Comparison of ENCODE assay signal across 8 cellular contexts in the genomic region with DNA sequence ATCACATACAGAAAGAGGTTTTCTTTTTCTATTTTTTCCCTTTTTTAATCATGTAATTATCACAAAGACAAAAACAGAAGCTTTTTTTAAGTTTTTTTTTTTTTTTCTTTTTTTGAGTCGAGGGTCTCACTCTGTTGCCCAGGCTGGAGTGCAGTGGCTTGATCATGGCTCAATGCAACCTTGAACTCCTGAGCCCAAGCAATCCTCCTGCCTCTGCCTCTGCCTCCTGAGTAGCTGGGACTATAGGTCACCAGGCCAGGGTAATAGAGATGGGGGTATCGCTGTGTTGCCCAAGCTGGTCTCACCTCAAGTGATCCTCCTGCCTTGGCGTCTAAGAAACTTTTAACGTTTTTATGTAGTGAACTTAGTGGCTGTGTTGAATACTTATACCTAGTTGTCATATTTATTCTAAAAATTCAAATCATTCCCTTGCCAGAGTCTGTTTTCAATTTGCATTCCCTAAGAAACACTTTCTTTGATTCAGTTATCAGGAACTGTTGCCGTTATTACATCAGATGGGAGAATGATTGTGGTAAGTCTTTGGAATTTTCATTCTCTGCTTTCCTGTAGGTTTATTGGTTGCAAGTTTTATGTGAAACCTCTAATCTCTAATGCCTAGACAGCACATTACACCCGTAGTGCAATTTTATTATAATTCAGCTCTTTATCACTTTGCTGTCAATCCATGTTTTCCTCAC. TPM values are rescaled to one million over a fixed set of nuclear protein-coding genes. Genes with fewer than 3 reads are reported as not detected.
DNase-seq lines count a peak whose midpoint lies in the region; ATAC-seq, FAIRE-seq and TF ChIP-seq lines count a peak whose summit lies in the region.

No MANE protein-coding gene starts in this region.

- H3K36me3 Mint-ChIP-seq in endothelial cell (ENCODE audit: low read depth, unreplicated experiment), result peaks cover 11% of the 10 kb centered on the region

- no peaks in the 10 kb centered on the region for H3K9me3 ChIP-seq in PC-3 (ENCODE audit: low read length)
- no peaks in the 10 kb centered on the region for H3K9me3 ChIP-seq in psoas muscle

- no peaks in the 10 kb centered on the region for H3K9me3 Mint-ChIP-seq in endothelial cell (ENCODE audit: unreplicated experiment)

- H3K27me3 ChIP-seq in GM06990 (replicated peaks; ENCODE audit: control insufficient read depth, insufficient read depth, low read length), result no peaks in the 10 kb centered on the region
- H3K27me3 ChIP-seq in PC-3 (ENCODE audit: low read length), result no peaks in the 10 kb centered on the region
- no peaks in the 10 kb centered on the region for H3K27me3 ChIP-seq in psoas muscle (ENCODE audit: insufficient read depth in 3 of 3, low read length in 2 of 3)

- peak overlapping the region; percentile 97 for H3K4me2 ChIP-seq in PC-3 (ENCODE audit: low read length)

- no peak overlapping the region for H3K27ac Mint-ChIP-seq in endothelial cell (ENCODE audit: unreplicated experiment)

- no peaks in the 10 kb centered on the region for H3F3A ChIP-seq in PC-3 (ENCODE audit: low read length, unreplicated experiment)

- H3K9ac ChIP-seq in PC-3 (ENCODE audit: low read length), result peak overlapping the region; percentile 99

- peaks cover 49% of the 10 kb centered on the region for H3K79me2 ChIP-seq in PC-3 (ENCODE audit: low read length)

- DNase-seq in GM06990 (ENCODE audit: extremely low read depth, insufficient read length) (no peak), PC-3 (no peak), endothelial cell (ENCODE audit: low spot score) (no peak), psoas muscle (no peak), D721Med (ENCODE audit: insufficient read length, low spot score) (no peak), NCI-H1048 (lab: John Stamatoyannopoulos, UW) (no peak)
- DNase-seq in activated CD8-positive, alpha-beta memory T cell treated with anti-CD3 and anti-CD28 coated beads for 24 hours, result no peak

- no peak for ATAC-seq in PC-3
- ATAC-seq in psoas muscle, result no peak
- no peak for ATAC-seq in GM18498 (IDR thresholded peaks at IDR 0.05; ENCODE audit: unreplicated experiment)

- 73 to 77% (median 75%) methylated on average over 6 of the region's 6 CpGs for WGBS in psoas muscle, 3 donors

- CTCF ChIA-PET in PC-3 (lab: Charles Lee), result no interaction called here

- FAIRE-seq in D721Med (lab: Jason Lieb, UNC), result no peak

- H3K27ac ChIP-seq in PC-3 (ENCODE audit: low read length), result no peak overlapping the region
- H3K27ac ChIP-seq in psoas muscle, result peak overlapping the region; percentile 96

- H3K36me3 ChIP-seq in GM06990 (ENCODE audit: control insufficient read depth, insufficient read depth, low read length), result no peaks in the 10 kb centered on the region; the same call in none of the 2 replicates
- H3K36me3 ChIP-seq in PC-3 (ENCODE audit: low read depth, low read length), result peaks cover 19% of the 10 kb centered on the region; the same call in 1 of the 2 replicates
- peaks cover 0 to 30% of the 10 kb centered on the region in 2 donors for H3K36me3 ChIP-seq in psoas muscle (ENCODE audit: insufficient read depth in 1 of 2, low read depth in 1 of 2)

- H3K4me1 ChIP-seq in PC-3 (ENCODE audit: insufficient read depth, low read length), result peaks cover 21% of the 10 kb centered on the region; the same call in 1 of the 2 replicates
- H3K4me1 ChIP-seq in psoas muscle, result peaks cover 22% of the 10 kb centered on the region

- H3K4me3 Mint-ChIP-seq in endothelial cell (ENCODE audit: unreplicated experiment), result peak overlapping the region; percentile 53

- POLR2A ChIA-PET in PC-3 (lab: Charles Lee; ENCODE audit: unreplicated experiment), result interaction anchor here (0.6 kb wide), 1 partner anchor 574 kb away, joined by 3 read pairs; no protein-coding TSS in a partner anchor

- peak overlapping the region; percentile 98 for H3K4me3 ChIP-seq in GM06990 (replicated peaks; ENCODE audit: low read depth, low read length)
- H3K4me3 ChIP-seq in PC-3 (ENCODE audit: low read length), result peak overlapping the region; percentile 100
- peak overlapping the region; percentile 96 for H3K4me3 ChIP-seq in psoas muscle

- H4K20me1 ChIP-seq in PC-3 (ENCODE audit: low read length), result no peaks in the 10 kb centered on the region

- intact Hi-C loops in PC-3 (cut with micrococcal nuclease), result loop anchor here (2.0 kb wide), 1 partner anchor 313 kb away; the partner anchor contains the start of gene CTTNBP2
- intact Hi-C loops in psoas muscle (cut with DNase I), result no loop called here

- TF ChIP-seq CTCF in GM06990 (IDR thresholded peaks at IDR 0.05; ENCODE audit: insufficient read depth, low read length, poor library complexity, severe bottlenecking) (no peak), PC-3 (conservative IDR thresholded peaks at IDR 0.05; ENCODE audit: low read depth, low read length) (no peak), endothelial cell (IDR thresholded peaks at IDR 0.05; ENCODE audit: unreplicated experiment) (no peak), psoas muscle (IDR thresholded peaks at IDR 0.05) (no peak), D721Med (IDR thresholded peaks at IDR 0.05; ENCODE audit: insufficient read depth, missing control alignments) (no peak)

- BruUV-seq in PC-3 (replicated peaks; lab: Mats Ljungman, UMichigan), result no TSS peak

- peaks cover 21% of the 10 kb centered on the region for H3K4me1 Mint-ChIP-seq in endothelial cell (ENCODE audit: unreplicated experiment)

- H3K9me2 ChIP-seq in PC-3 (replicated peaks; ENCODE audit: low read length), result no peaks in the 10 kb centered on the region

- H3K27me3 Mint-ChIP-seq in endothelial cell (ENCODE audit: unreplicated experiment), result peaks cover 2% of the 10 kb centered on the region

- H2AFZ ChIP-seq in PC-3 (ENCODE audit: low read length), result no peak overlapping the region

RNA-seq across cellular contexts. Expression of gene LSM8, which starts 1.3 kb away (rescaled TPM):
- 41.2 and 55.1 TPM in 2 replicates for total RNA-seq in PC-3 (2014; rRNA removed)
- 39.7 TPM for total RNA-seq in endothelial cell (ENCODE audit: unreplicated experiment)
- 10 to 100 TPM in 3 of 4 donors, 1 to 10 TPM in 1; 9.9 to 20.0 (median 14.2) TPM for total RNA-seq in psoas muscle
- polyA plus RNA-seq in psoas muscle, result 10 to 100 TPM; 17.2 to 22.6 (median 18.0) TPM

RNA-seq across cellular contexts. Expression of gene ANKRD7, which starts 39.2 kb away (rescaled TPM):
- not detected in 2 replicates for total RNA-seq in PC-3 (2014; rRNA removed)
- 2.8 TPM for total RNA-seq in endothelial cell (ENCODE audit: unreplicated experiment)
- total RNA-seq in psoas muscle, result under 1 TPM in 3 of 4 donors, not detected in 1; 0.40 to 0.82 (median 0.60) TPM
- under 1 TPM in 2 of 3 donors, not detected in 1; 0.15 to 0.30 TPM for polyA plus RNA-seq in psoas muscle
